Comparison of ENCODE assay signal across 20 cellular contexts in the genomic region with DNA sequence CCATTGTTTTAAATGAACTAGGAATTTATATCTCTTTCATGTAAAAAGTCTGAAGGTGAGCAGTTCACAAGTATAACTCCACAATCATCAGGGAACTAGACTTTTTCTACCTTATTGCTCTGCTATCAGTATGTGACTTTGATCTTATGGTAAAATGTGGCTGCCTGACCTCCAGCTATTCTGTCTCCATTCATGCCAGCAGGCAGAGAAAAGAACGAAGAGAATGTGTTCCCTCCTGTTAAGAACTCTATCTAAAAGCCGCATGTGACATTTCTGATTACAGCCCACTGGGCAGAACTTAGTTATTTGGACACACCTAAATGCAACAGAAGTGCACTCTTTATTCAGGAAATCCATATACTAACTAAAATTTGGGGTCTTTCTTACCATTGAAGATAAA.
DNase-seq lines count a peak whose midpoint lies in the region; ATAC-seq and TF ChIP-seq lines count a peak whose summit lies in the region.
"Had no signal": no experiment of that assay in that cellular context is flagged by ENCODE, and none has a peak within 500 bp of the region (broad histone marks: within the 10 kb centered on the region; RNA-seq: fewer than 3 reads in every experiment).

No MANE protein-coding gene starts in this region.

- H3K9me2 ChIP-seq in Karpas-422 (replicated peaks; ENCODE audit: insufficient read depth, low read length): no peaks in the 10 kb centered on the region

- DNase-seq in Right ventricle myocardium inferior (ENCODE audit: missing footprints) (no peak), cardiac septum (ENCODE audit: low spot score) (no peak), Karpas-422 (no peak), left ventricle myocardium superior (no peak), DMS 273 treated with DMSO at 0.1 percent for 48 hours (lab: John Stamatoyannopoulos, UW) (no peak), body of pancreas (no peak), SIG-M5 (lab: John Stamatoyannopoulos, UW) (no peak)
- DNase-seq: Caco-2; CD4-positive, CD25-positive, alpha-beta regulatory T cell; CD8-positive, alpha-beta T cell; DMS79; EL; GDM1; H9; HFFc6 had no signal

- ATAC-seq in Right ventricle myocardium inferior (peak; percentile 47), left ventricle myocardium superior (peak; percentile 67), body of pancreas (no peak)
- ATAC-seq: CD8-positive, alpha-beta T cell; GM23338 had no signal

- no peaks in the 10 kb centered on the region for H4K20me1 ChIP-seq in Karpas-422 (ENCODE audit: insufficient read depth, low read depth, low read length)
- H4K20me1 ChIP-seq: BLaER1 had no signal

- TF ChIP-seq CTCF in parathyroid adenoma (IDR thresholded peaks at IDR 0.05): no peak
- TF ChIP-seq CTCF in body of pancreas (IDR thresholded peaks at IDR 0.05): no peak

- H3K27me3 ChIP-seq in Karpas-422 (ENCODE audit: low read length) (no peaks in the 10 kb centered on the region), parathyroid adenoma (ENCODE audit: control insufficient read depth, insufficient read depth, low read length) (no peaks in the 10 kb centered on the region), body of pancreas (no peaks in the 10 kb centered on the region)
- H3K27me3 ChIP-seq: BLaER1 had no signal

- WGBS in body of pancreas, 2 donors: 48% methylated on average over 2 of the region's 2 CpGs

- H2AFZ ChIP-seq in Karpas-422 (ENCODE audit: low read length) (no peak overlapping the region), parathyroid adenoma (peak overlapping the region; percentile 26)
- H2AFZ ChIP-seq: GM23338 had no signal

- intact Hi-C loops in Right ventricle myocardium inferior (cut with DNase I) (no loop called here), cardiac septum (cut with DNase I) (no loop called here), left ventricle myocardium superior (cut with micrococcal nuclease) (no loop called here), body of pancreas (cut with DNase I) (no loop called here)

- H3K4me3 ChIP-seq in Karpas-422 (ENCODE audit: low read length) (no peak overlapping the region), parathyroid adenoma (ENCODE audit: low read depth, low read length) (no peak overlapping the region), body of pancreas (no peak overlapping the region)
- H3K4me3 ChIP-seq: BLaER1, GM23338 had no signal

- no peaks in the 10 kb centered on the region for H3K36me3 ChIP-seq in Karpas-422 (ENCODE audit: insufficient read depth, low read length)
- no peaks in the 10 kb centered on the region for H3K36me3 ChIP-seq in parathyroid adenoma (ENCODE audit: control insufficient read depth, insufficient read depth, low read length)
- no peaks in the 10 kb centered on the region for H3K36me3 ChIP-seq in body of pancreas (replicated peaks in 1 of 2; ENCODE audit: insufficient read depth in 1 of 2, low read depth in 2 of 2)
- H3K36me3 ChIP-seq: BLaER1 had no signal

- no peak overlapping the region for H3K9ac ChIP-seq in Karpas-422 (ENCODE audit: low read length)
- no peak overlapping the region for H3K9ac ChIP-seq in parathyroid adenoma
- H3K9ac ChIP-seq: BLaER1 had no signal

- H3K4me2 ChIP-seq in Karpas-422 (ENCODE audit: low read depth, low read length, poor library complexity, severe bottlenecking): no peak overlapping the region
- H3K4me2 ChIP-seq in parathyroid adenoma (ENCODE audit: low read length): no peak overlapping the region
- H3K4me2 ChIP-seq: BLaER1, GM23338 had no signal

- TF ChIP-seq POLR2A in body of pancreas (IDR thresholded peaks at IDR 0.05): no peak

- peaks cover 3% of the 10 kb centered on the region for H3K4me1 ChIP-seq in Karpas-422 (ENCODE audit: low read length)
- peaks cover 69% of the 10 kb centered on the region for H3K4me1 ChIP-seq in parathyroid adenoma
- H3K4me1 ChIP-seq in body of pancreas: no peaks in the 10 kb centered on the region
- H3K4me1 ChIP-seq: BLaER1 had no signal

- H3K27ac ChIP-seq in Karpas-422 (ENCODE audit: low read length): peak overlapping the region; percentile 51
- H3K27ac ChIP-seq in parathyroid adenoma: peak overlapping the region; percentile 80
- no peak overlapping the region for H3K27ac ChIP-seq in body of pancreas
- H3K27ac ChIP-seq: 22Rv1, BLaER1, C4-2B had no signal

- H3K79me2 ChIP-seq in Karpas-422 (ENCODE audit: low read length) (no peaks in the 10 kb centered on the region), parathyroid adenoma (no peaks in the 10 kb centered on the region)

- H3K9me3 ChIP-seq in Karpas-422 (ENCODE audit: low read length) (peaks cover 11% of the 10 kb centered on the region; the same call in 1 of the 2 replicates), parathyroid adenoma (ENCODE audit: control insufficient read depth, low read length) (no peaks in the 10 kb centered on the region), body of pancreas (no peaks in the 10 kb centered on the region)
- H3K9me3 ChIP-seq: BLaER1 had no signal

Comparison
In these comparisons a context has a peak if more than half of its experiments do, and no peak if none do; other contexts are left out.
1. H3K27ac ChIP-seq: peak in Karpas-422 (single experiment) and parathyroid adenoma (single experiment); none in body of pancreas (0 of 4).